ENCODE assay signal across 2 cellular contexts in genomic region chr5:29005386-29005785, GRCh38.
TF ChIP-seq lines count a peak whose summit lies in the region.

No MANE protein-coding gene starts in this region.

TF ChIP-seq in SK-N-SH, 30 proteins besides CTCF, POLR2A, EP300 and RAD21 (continued from another document):
- TF ChIP-seq, protein P1, sequence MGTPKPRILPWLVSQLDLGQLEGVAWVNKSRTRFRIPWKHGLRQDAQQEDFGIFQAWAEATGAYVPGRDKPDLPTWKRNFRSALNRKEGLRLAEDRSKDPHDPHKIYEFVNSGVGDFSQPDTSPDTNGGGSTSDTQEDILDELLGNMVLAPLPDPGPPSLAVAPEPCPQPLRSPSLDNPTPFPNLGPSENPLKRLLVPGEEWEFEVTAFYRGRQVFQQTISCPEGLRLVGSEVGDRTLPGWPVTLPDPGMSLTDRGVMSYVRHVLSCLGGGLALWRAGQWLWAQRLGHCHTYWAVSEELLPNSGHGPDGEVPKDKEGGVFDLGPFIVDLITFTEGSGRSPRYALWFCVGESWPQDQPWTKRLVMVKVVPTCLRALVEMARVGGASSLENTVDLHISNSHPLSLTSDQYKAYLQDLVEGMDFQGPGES (IDR thresholded peaks at IDR 0.05; ENCODE audit: low read depth, low read length), result no peak
- TF ChIP-seq REST (IDR thresholded peaks at IDR 0.05; ENCODE audit: low read depth, low read length), result no peak
- TF ChIP-seq POLR2AphosphoS5 (IDR thresholded peaks at IDR 0.05; ENCODE audit: low read depth, low read length), result no peak
- TF ChIP-seq GATA2 (CRISPR knock-in tag; IDR thresholded peaks at IDR 0.05), result no peak

TF ChIP-seq in SK-N-SH treated with all-trans-retinoic acid at 6 μM for 48 hours, 23 proteins besides CTCF, POLR2A, EP300 and RAD21 (continued from another document):
- TF ChIP-seq, protein P2, sequence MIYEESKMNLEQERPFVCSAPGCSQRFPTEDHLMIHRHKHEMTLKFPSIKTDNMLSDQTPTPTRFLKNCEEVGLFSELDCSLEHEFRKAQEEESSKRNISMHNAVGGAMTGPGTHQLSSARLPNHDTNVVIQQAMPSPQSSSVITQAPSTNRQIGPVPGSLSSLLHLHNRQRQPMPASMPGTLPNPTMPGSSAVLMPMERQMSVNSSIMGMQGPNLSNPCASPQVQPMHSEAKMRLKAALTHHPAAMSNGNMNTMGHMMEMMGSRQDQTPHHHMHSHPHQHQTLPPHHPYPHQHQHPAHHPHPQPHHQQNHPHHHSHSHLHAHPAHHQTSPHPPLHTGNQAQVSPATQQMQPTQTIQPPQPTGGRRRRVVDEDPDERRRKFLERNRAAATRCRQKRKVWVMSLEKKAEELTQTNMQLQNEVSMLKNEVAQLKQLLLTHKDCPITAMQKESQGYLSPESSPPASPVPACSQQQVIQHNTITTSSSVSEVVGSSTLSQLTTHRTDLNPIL (CRISPR knock-in tag; IDR thresholded peaks at IDR 0.05; ENCODE audit: low read depth), result no peak
- no peak for TF ChIP-seq TSHZ2 (CRISPR knock-in tag; IDR thresholded peaks at IDR 0.05)
- no peak for TF ChIP-seq ESRRG (CRISPR knock-in tag; IDR thresholded peaks at IDR 0.05)
